In genomic region chr2:65589667-65590066, GRCh38 we compare ENCODE assay signal across 1 cellular context.
TF ChIP-seq lines count a peak whose summit lies in the region.

No MANE protein-coding gene starts in this region.

TF ChIP-seq in WTC11, 78 proteins besides CTCF, POLR2A, EP300 and RAD21:
- TF ChIP-seq, protein P1, sequence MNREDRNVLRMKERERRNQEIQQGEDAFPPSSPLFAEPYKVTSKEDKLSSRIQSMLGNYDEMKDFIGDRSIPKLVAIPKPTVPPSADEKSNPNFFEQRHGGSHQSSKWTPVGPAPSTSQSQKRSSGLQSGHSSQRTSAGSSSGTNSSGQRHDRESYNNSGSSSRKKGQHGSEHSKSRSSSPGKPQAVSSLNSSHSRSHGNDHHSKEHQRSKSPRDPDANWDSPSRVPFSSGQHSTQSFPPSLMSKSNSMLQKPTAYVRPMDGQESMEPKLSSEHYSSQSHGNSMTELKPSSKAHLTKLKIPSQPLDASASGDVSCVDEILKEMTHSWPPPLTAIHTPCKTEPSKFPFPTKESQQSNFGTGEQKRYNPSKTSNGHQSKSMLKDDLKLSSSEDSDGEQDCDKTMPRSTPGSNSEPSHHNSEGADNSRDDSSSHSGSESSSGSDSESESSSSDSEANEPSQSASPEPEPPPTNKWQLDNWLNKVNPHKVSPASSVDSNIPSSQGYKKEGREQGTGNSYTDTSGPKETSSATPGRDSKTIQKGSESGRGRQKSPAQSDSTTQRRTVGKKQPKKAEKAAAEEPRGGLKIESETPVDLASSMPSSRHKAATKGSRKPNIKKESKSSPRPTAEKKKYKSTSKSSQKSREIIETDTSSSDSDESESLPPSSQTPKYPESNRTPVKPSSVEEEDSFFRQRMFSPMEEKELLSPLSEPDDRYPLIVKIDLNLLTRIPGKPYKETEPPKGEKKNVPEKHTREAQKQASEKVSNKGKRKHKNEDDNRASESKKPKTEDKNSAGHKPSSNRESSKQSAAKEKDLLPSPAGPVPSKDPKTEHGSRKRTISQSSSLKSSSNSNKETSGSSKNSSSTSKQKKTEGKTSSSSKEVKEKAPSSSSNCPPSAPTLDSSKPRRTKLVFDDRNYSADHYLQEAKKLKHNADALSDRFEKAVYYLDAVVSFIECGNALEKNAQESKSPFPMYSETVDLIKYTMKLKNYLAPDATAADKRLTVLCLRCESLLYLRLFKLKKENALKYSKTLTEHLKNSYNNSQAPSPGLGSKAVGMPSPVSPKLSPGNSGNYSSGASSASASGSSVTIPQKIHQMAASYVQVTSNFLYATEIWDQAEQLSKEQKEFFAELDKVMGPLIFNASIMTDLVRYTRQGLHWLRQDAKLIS (CRISPR knock-in tag; IDR thresholded peaks at IDR 0.05; ENCODE audit: borderline replicate concordance) = no peak
- TF ChIP-seq AR (CRISPR knock-in tag; IDR thresholded peaks at IDR 0.05) (no peak), SOX15 (CRISPR knock-in tag; IDR thresholded peaks at IDR 0.05) (no peak), ZNF396 (CRISPR knock-in tag; IDR thresholded peaks at IDR 0.05; ENCODE audit: borderline replicate concordance) (no peak), ATF2 (CRISPR knock-in tag; IDR thresholded peaks at IDR 0.05; ENCODE audit: borderline replicate concordance, low read depth) (no peak), NFATC4 (CRISPR knock-in tag; IDR thresholded peaks at IDR 0.05) (no peak), ZNF232 (CRISPR knock-in tag; IDR thresholded peaks at IDR 0.05) (no peak), ZNF121 (CRISPR knock-in tag; IDR thresholded peaks at IDR 0.05) (no peak), NFE2L1 (CRISPR knock-in tag; IDR thresholded peaks at IDR 0.05) (no peak), ZBTB21 (CRISPR knock-in tag; IDR thresholded peaks at IDR 0.05; ENCODE audit: borderline replicate concordance) (no peak), ESRRA (CRISPR knock-in tag; IDR thresholded peaks at IDR 0.05; ENCODE audit: borderline replicate concordance) (no peak)
- TF ChIP-seq, protein P2, sequence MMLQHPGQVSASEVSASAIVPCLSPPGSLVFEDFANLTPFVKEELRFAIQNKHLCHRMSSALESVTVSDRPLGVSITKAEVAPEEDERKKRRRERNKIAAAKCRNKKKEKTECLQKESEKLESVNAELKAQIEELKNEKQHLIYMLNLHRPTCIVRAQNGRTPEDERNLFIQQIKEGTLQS (CRISPR knock-in tag; conservative IDR thresholded peaks at IDR 0.05) = no peak
- TF ChIP-seq, protein P3, sequence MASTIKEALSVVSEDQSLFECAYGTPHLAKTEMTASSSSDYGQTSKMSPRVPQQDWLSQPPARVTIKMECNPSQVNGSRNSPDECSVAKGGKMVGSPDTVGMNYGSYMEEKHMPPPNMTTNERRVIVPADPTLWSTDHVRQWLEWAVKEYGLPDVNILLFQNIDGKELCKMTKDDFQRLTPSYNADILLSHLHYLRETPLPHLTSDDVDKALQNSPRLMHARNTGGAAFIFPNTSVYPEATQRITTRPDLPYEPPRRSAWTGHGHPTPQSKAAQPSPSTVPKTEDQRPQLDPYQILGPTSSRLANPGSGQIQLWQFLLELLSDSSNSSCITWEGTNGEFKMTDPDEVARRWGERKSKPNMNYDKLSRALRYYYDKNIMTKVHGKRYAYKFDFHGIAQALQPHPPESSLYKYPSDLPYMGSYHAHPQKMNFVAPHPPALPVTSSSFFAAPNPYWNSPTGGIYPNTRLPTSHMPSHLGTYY (CRISPR knock-in tag; IDR thresholded peaks at IDR 0.05) = no peak
- TF ChIP-seq, protein P4, sequence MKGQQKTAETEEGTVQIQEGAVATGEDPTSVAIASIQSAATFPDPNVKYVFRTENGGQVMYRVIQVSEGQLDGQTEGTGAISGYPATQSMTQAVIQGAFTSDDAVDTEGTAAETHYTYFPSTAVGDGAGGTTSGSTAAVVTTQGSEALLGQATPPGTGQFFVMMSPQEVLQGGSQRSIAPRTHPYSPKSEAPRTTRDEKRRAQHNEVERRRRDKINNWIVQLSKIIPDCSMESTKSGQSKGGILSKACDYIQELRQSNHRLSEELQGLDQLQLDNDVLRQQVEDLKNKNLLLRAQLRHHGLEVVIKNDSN (CRISPR knock-in tag; IDR thresholded peaks at IDR 0.05) = no peak
